In genomic region chr14:63214417-63215196, GRCh38 we compare ENCODE assay signal across 1 cellular context.
TF ChIP-seq lines count a peak whose summit lies in the region.

No MANE protein-coding gene starts in this region.

TF ChIP-seq in GM23338, 12 proteins besides CTCF, POLR2A, EP300 and RAD21 (continued from another document):
- TF ChIP-seq ZNF462 (CRISPR knock-in tag; IDR thresholded peaks at IDR 0.05) (no peak), REST (IDR thresholded peaks at IDR 0.05; ENCODE audit: unreplicated experiment) (no peak)
